Comparison of ENCODE assay signal across 1 cellular context in genomic region chr3:122628567-122628966, GRCh38.
TF ChIP-seq lines count a peak whose summit lies in the region.

No MANE protein-coding gene starts in this region.

TF ChIP-seq in K562, 482 proteins besides CTCF, POLR2A, EP300 and RAD21:
- TF ChIP-seq ZNF655 (CRISPR knock-in tag; IDR thresholded peaks at IDR 0.05) (no peak), ATF7 (IDR thresholded peaks at IDR 0.05) (peak; percentile 81; the same call in 1 of the 2 replicates), KAT2B (IDR thresholded peaks at IDR 0.05; ENCODE audit: low read depth, low read length) (no peak), RBM25 (IDR thresholded peaks at IDR 0.05; ENCODE audit: low read depth, low read length, severe bottlenecking) (no peak), SUPT5H (IDR thresholded peaks at IDR 0.05) (no peak), ZFP30 (CRISPR knock-in tag; IDR thresholded peaks at IDR 0.05; ENCODE audit: borderline replicate concordance) (no peak), PHB (CRISPR knock-in tag; IDR thresholded peaks at IDR 0.05) (no peak)
- TF ChIP-seq, protein P1, sequence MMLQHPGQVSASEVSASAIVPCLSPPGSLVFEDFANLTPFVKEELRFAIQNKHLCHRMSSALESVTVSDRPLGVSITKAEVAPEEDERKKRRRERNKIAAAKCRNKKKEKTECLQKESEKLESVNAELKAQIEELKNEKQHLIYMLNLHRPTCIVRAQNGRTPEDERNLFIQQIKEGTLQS (IDR thresholded peaks at IDR 0.05): peak; percentile 73
- TF ChIP-seq, protein P1 (CRISPR knock-in tag; conservative IDR thresholded peaks at IDR 0.05): no peak
